Comparison of ENCODE assay signal across 30 cellular contexts in genomic region chr20:62679978-62680589, GRCh38. TPM values are rescaled to one million over a fixed set of nuclear protein-coding genes. Genes with fewer than 3 reads are reported as not detected.
"Had no signal": no experiment of that assay in that cellular context is flagged by ENCODE, and none has a peak within 500 bp of the region (broad histone marks: within the 10 kb centered on the region; RNA-seq: fewer than 3 reads in every experiment).

No MANE protein-coding gene starts in this region.

- H3K27ac Mint-ChIP-seq: dendritic cell treated with granulocyte-macrophage colony-stimulating factor and Interleukin-4, amounts not matched to agents 40 ng/mL and 50 ng/mL, for 4 days; endodermal cell; naive thymus-derived CD8-positive, alpha-beta T cell; nephron progenitor cell; stimulated activated naive CD8-positive, alpha-beta T cell treated with anti-CD3 and anti-CD28 coated beads, Interleukin-15, amount 100 ng/mL, for 72 hours had no signal

- H3K4me1 Mint-ChIP-seq: endodermal cell had no signal

- FAIRE-seq: keratinocyte had no signal

- DNase-seq: effector CD8-positive, alpha-beta T cell; endodermal cell; foreskin fibroblast; gastrocnemius medialis; head of caudate nucleus; left ventricle myocardium superior; lower lobe of right lung; naive thymus-derived CD8-positive, alpha-beta T cell; nephron progenitor cell; occipital lobe; ovary; posterior cingulate gyrus; psoas muscle; right cardiac atrium; spleen; stimulated activated CD4-positive, alpha-beta T cell treated with anti-CD3 and anti-CD28 coated beads, Interleukin-4, amount 100 ng/mL, for 4 hours; stimulated activated naive CD4-positive, alpha-beta T cell; stimulated activated naive CD8-positive, alpha-beta T cell treated with anti-CD3 and anti-CD28 coated beads, Interleukin-15, amount 100 ng/mL, for 72 hours; transverse colon; upper lobe of right lung; uterus had no signal

- H3K36me3 ChIP-seq: gastrocnemius medialis, lower lobe of right lung, ovary, spleen, suprapubic skin, transverse colon, upper lobe of right lung, uterus had no signal

- H3K4me3 ChIP-seq: gastrocnemius medialis, lower lobe of right lung, ovary, psoas muscle, skin epidermis, spleen, suprapubic skin, transverse colon, upper lobe of right lung, uterus had no signal

- H3K27me3 ChIP-seq: ovary, transverse colon had no signal

- H3K9me3 ChIP-seq: gastrocnemius medialis, lower lobe of right lung, suprapubic skin, transverse colon, upper lobe of right lung, uterus had no signal

- ATAC-seq: esophagus mucosa; gastrocnemius medialis; left ventricle myocardium superior; lower lobe of right lung; naive thymus-derived CD8-positive, alpha-beta T cell; psoas muscle; right cardiac atrium; stimulated activated naive CD8-positive, alpha-beta T cell treated with anti-CD3 and anti-CD28 coated beads, Interleukin-15, amount 100 ng/mL, for 72 hours; upper lobe of right lung had no signal

- H3K27ac ChIP-seq: epithelial cell of prostate, gastrocnemius medialis, lower lobe of right lung, ovary, psoas muscle, skin epidermis, spleen, suprapubic skin, transverse colon, upper lobe of right lung, uterus had no signal

- H3K4me1 ChIP-seq: gastrocnemius medialis, lower lobe of right lung, psoas muscle, suprapubic skin, transverse colon, upper lobe of right lung, uterus had no signal

- H3K9me3 Mint-ChIP-seq: stimulated activated naive CD8-positive, alpha-beta T cell treated with anti-CD3 and anti-CD28 coated beads, Interleukin-15, amount 100 ng/mL, for 72 hours had no signal

- H3K4me3 Mint-ChIP-seq: dendritic cell treated with granulocyte-macrophage colony-stimulating factor and Interleukin-4, amounts not matched to agents 40 ng/mL and 50 ng/mL, for 4 days; endodermal cell; naive thymus-derived CD8-positive, alpha-beta T cell; nephron progenitor cell; stimulated activated naive CD8-positive, alpha-beta T cell treated with anti-CD3 and anti-CD28 coated beads, Interleukin-15, amount 100 ng/mL, for 72 hours had no signal

RNA-seq across cellular contexts. Expression of gene NTSR1, which starts 28.6 kb away (rescaled TPM):
- total RNA-seq: esophagus mucosa; left ventricle myocardium superior; lower lobe of right lung; mesenteric fat pad; myocyte; naive thymus-derived CD8-positive, alpha-beta T cell; renal cortical epithelial cell; uterus had no signal
- polyA plus RNA-seq: naive thymus-derived CD8-positive, alpha-beta T cell; right cardiac atrium had no signal
